1 cellular context compared by ENCODE assay signal in genomic region chr7:155190608-155191536, GRCh38.
A peak's percentile ranks its signal among the peaks of the same experiment; 100 is the strongest.
TF ChIP-seq lines count a peak whose summit lies in the region.

No MANE protein-coding gene starts in this region.

TF ChIP-seq in HEK293, 187 proteins besides CTCF, POLR2A, EP300 and RAD21 (continued from another document):
- TF ChIP-seq PRDM2 (tag by site-specific recombination; IDR thresholded peaks at IDR 0.05; ENCODE audit: borderline replicate concordance) (no peak), ZNF654 (tag by site-specific recombination; IDR thresholded peaks at IDR 0.05; ENCODE audit: low read depth) (peak; percentile 39), AEBP2 (tag by site-specific recombination; IDR thresholded peaks at IDR 0.05; ENCODE audit: borderline replicate concordance) (no peak), ZSCAN16 (tag by site-specific recombination; IDR thresholded peaks at IDR 0.05) (no peak), KLF16 (tag by site-specific recombination; IDR thresholded peaks at IDR 0.05) (no peak), ZNF239 (tag by site-specific recombination; IDR thresholded peaks at IDR 0.05) (no peak), HOXA7 (CRISPR knock-in tag; IDR thresholded peaks at IDR 0.05; ENCODE audit: borderline replicate concordance) (no peak), ZNF138 (tag by site-specific recombination; IDR thresholded peaks at IDR 0.05; ENCODE audit: borderline replicate concordance) (no peak), ZNF777 (tag by site-specific recombination; IDR thresholded peaks at IDR 0.05; ENCODE audit: borderline replicate concordance) (no peak), ZEB2 (tag by site-specific recombination; IDR thresholded peaks at IDR 0.05) (no peak), ZNF513 (tag by site-specific recombination; IDR thresholded peaks at IDR 0.05) (no peak), ZBTB11 (tag by site-specific recombination; conservative IDR thresholded peaks at IDR 0.05; ENCODE audit: low read depth) (no peak), ZNF133 (tag by site-specific recombination; IDR thresholded peaks at IDR 0.05) (no peak), ZNF561 (tag by site-specific recombination; IDR thresholded peaks at IDR 0.05; ENCODE audit: borderline replicate concordance) (0 out of 2 replicates have a peak, but pooled peaks have one; percentile 18), ZNF26 (tag by site-specific recombination; IDR thresholded peaks at IDR 0.05) (no peak), ZNF184 (tag by site-specific recombination; IDR thresholded peaks at IDR 0.05) (no peak), ZNF510 (tag by site-specific recombination; IDR thresholded peaks at IDR 0.05; ENCODE audit: insufficient replicate concordance) (no peak), OSR2 (tag by site-specific recombination; IDR thresholded peaks at IDR 0.05) (no peak)
